In the genomic region with DNA sequence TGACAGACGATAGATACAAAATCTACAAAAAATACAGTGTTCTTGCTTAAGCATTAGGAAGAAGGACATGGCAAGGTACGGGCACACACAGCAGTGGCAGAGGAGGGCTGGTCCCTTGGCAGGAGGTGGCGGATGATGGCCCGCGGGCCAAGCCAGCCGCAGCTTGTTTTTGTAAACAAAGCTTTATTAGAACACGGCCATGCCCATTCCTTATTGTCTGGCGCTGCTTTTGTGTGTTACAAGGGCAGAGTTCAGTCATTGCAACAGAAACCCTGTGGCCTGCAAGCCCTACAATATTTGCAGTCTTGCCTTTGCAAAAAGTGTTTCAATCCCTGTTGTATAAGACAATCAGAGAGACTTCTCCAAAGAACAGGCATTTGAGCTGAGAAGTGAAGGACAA, we compare ENCODE assay signal across 21 cellular contexts. TPM values are rescaled to one million over a fixed set of nuclear protein-coding genes. Genes with fewer than 3 reads are reported as not detected.
"Had no signal": no experiment of that assay in that cellular context is flagged by ENCODE, and none has a peak within 500 bp of the region (broad histone marks: within the 10 kb centered on the region; RNA-seq: fewer than 3 reads in every experiment).

No MANE protein-coding gene starts in this region.

- H3K27ac ChIP-seq: foreskin keratinocyte, left lung, neutrophil, parathyroid adenoma, spleen, thyroid gland had no signal

- H3K36me3 ChIP-seq: left lung, neutrophil, spleen, thyroid gland had no signal

- H3K9ac ChIP-seq: parathyroid adenoma had no signal

- H3K36me3 Mint-ChIP-seq: stimulated activated memory B cell treated with anti-CD40 and anti-IgM and Interleukin-4, amounts not matched to agents 10 μg/mL and 1 μg/mL and 100 μg/mL, for 72 hours; T-cell had no signal

- H3K79me2 ChIP-seq: parathyroid adenoma had no signal

- DNase-seq: activated CD4-positive, alpha-beta T cell treated with anti-CD3 and anti-CD28 coated beads, Interleukin-2, amount 10 ng/mL, durations not matched to agents 24 days and 14 days; activated CD4-positive, CD25-positive, alpha-beta regulatory T cell; activated CD8-positive, alpha-beta T cell treated with anti-CD3 and anti-CD28 coated beads for 36 hours; activated naive CD4-positive, alpha-beta T cell treated with anti-CD3 and anti-CD28 coated beads for 36 hours; activated T-cell treated with anti-CD3 and anti-CD28 coated beads, Interleukin-2, amount 50 U/mL, for 24 hours; dermis blood vessel endothelial cell; foreskin keratinocyte; islet precursor cell; left lung; naive B cell; spleen; stimulated activated CD4-positive, alpha-beta T cell treated with anti-CD3 and anti-CD28 coated beads, Interleukin-4, amount 100 ng/mL, for 4 hours; T-cell; T-helper 9 cell; thyroid gland had no signal

- H3K27me3 Mint-ChIP-seq: activated CD4-positive, alpha-beta T cell treated with anti-CD3 and anti-CD28 coated beads, Interleukin-2, amount 10 ng/mL, durations not matched to agents 24 days and 14 days; activated CD8-positive, alpha-beta T cell treated with anti-CD3 and anti-CD28 coated beads for 36 hours; activated T-cell treated with anti-CD3 and anti-CD28 coated beads, Interleukin-2, amount 50 U/mL, for 24 hours; brain; naive B cell; stimulated activated memory B cell treated with anti-CD40 and anti-IgM and Interleukin-4, amounts not matched to agents 10 μg/mL and 1 μg/mL and 100 μg/mL, for 72 hours; T-cell had no signal

- H3K27me3 ChIP-seq: foreskin keratinocyte, left lung, neutrophil, spleen, thyroid gland had no signal

- H3K4me1 Mint-ChIP-seq: activated CD4-positive, alpha-beta T cell treated with anti-CD3 and anti-CD28 coated beads, Interleukin-2, amount 10 ng/mL, durations not matched to agents 24 days and 14 days; naive B cell; stimulated activated memory B cell treated with anti-CD40 and anti-IgM and Interleukin-4, amounts not matched to agents 10 μg/mL and 1 μg/mL and 100 μg/mL, for 72 hours; T-cell had no signal

- H3K4me3 ChIP-seq: left lung, spleen, thyroid gland had no signal

- H3K9me3 Mint-ChIP-seq: activated CD4-positive, alpha-beta T cell treated with anti-CD3 and anti-CD28 coated beads, Interleukin-2, amount 10 ng/mL, durations not matched to agents 24 days and 14 days; activated naive CD4-positive, alpha-beta T cell treated with anti-CD3 and anti-CD28 coated beads for 36 hours; activated T-cell treated with anti-CD3 and anti-CD28 coated beads, Interleukin-2, amount 50 U/mL, for 24 hours had no signal

- H3K4me1 ChIP-seq: left lung, parathyroid adenoma, spleen had no signal

- H3K4me3 Mint-ChIP-seq: activated CD4-positive, alpha-beta T cell treated with anti-CD3 and anti-CD28 coated beads, Interleukin-2, amount 10 ng/mL, durations not matched to agents 24 days and 14 days; activated CD8-positive, alpha-beta T cell treated with anti-CD3 and anti-CD28 coated beads for 36 hours; activated naive CD4-positive, alpha-beta T cell treated with anti-CD3 and anti-CD28 coated beads for 36 hours; activated T-cell treated with anti-CD3 and anti-CD28 coated beads, Interleukin-2, amount 50 U/mL, for 24 hours; naive B cell; stimulated activated memory B cell treated with anti-CD40 and anti-IgM and Interleukin-4, amounts not matched to agents 10 μg/mL and 1 μg/mL and 100 μg/mL, for 72 hours; T-cell had no signal

- H3K9me3 ChIP-seq: left lung, neutrophil, spleen, thyroid gland had no signal

- H2AFZ ChIP-seq: parathyroid adenoma had no signal

- ATAC-seq: activated CD8-positive, alpha-beta T cell treated with anti-CD3 and anti-CD28 coated beads for 36 hours; foreskin keratinocyte; left lung; SK-N-SH treated with all-trans-retinoic acid at 6 μM for 48 hours; stimulated activated memory B cell treated with anti-CD40 and anti-IgM and Interleukin-4, amounts not matched to agents 10 μg/mL and 1 μg/mL and 100 μg/mL, for 72 hours; T-cell had no signal

- H3K27ac Mint-ChIP-seq: activated CD4-positive, alpha-beta T cell treated with anti-CD3 and anti-CD28 coated beads, Interleukin-2, amount 10 ng/mL, durations not matched to agents 24 days and 14 days; activated CD8-positive, alpha-beta T cell treated with anti-CD3 and anti-CD28 coated beads for 36 hours; activated naive CD4-positive, alpha-beta T cell treated with anti-CD3 and anti-CD28 coated beads for 36 hours; activated T-cell treated with anti-CD3 and anti-CD28 coated beads, Interleukin-2, amount 50 U/mL, for 24 hours; naive B cell; stimulated activated memory B cell treated with anti-CD40 and anti-IgM and Interleukin-4, amounts not matched to agents 10 μg/mL and 1 μg/mL and 100 μg/mL, for 72 hours; T-cell had no signal

RNA-seq across cellular contexts. Expression of a gene that starts 30.7 kb away (rescaled TPM):
- total RNA-seq: activated CD4-positive, alpha-beta T cell treated with anti-CD3 and anti-CD28 coated beads, Interleukin-2, amount 10 ng/mL, durations not matched to agents 24 days and 14 days; activated CD8-positive, alpha-beta T cell treated with anti-CD3 and anti-CD28 coated beads for 36 hours; activated naive CD4-positive, alpha-beta T cell treated with anti-CD3 and anti-CD28 coated beads for 36 hours; mononuclear cell had no signal
